ENCODE assay signal across 1 cellular context in genomic region chr1:248622491-248623106, GRCh38.
TF ChIP-seq lines count a peak whose summit lies in the region.

No MANE protein-coding gene starts in this region.

TF ChIP-seq in IMR-90, 13 proteins besides CTCF, POLR2A, EP300 and RAD21:
- TF ChIP-seq USF2 (IDR thresholded peaks at IDR 0.05; ENCODE audit: low read depth, low read length): no peak
- TF ChIP-seq MXI1 (IDR thresholded peaks at IDR 0.05; ENCODE audit: borderline replicate concordance, low read depth, low read length): no peak
- peak; percentile 25; the same call in 1 of the 2 replicates for TF ChIP-seq SMC3 (IDR thresholded peaks at IDR 0.05; ENCODE audit: low read depth, low read length)
- no peak for TF ChIP-seq MAFK (IDR thresholded peaks at IDR 0.05; ENCODE audit: low read depth, low read length)
- no peak for TF ChIP-seq NFE2L2 (IDR thresholded peaks at IDR 0.05; ENCODE audit: low read depth, low read length)
- no peak for TF ChIP-seq RFX5 (IDR thresholded peaks at IDR 0.05; ENCODE audit: low read depth, low read length)
- TF ChIP-seq ELK1 (IDR thresholded peaks at IDR 0.05; ENCODE audit: borderline replicate concordance, low read depth, low read length): no peak
- no peak for TF ChIP-seq RCOR1 (IDR thresholded peaks at IDR 0.05; ENCODE audit: insufficient replicate concordance, low read length)
